ENCODE assay signal across 21 cellular contexts in the genomic region with DNA sequence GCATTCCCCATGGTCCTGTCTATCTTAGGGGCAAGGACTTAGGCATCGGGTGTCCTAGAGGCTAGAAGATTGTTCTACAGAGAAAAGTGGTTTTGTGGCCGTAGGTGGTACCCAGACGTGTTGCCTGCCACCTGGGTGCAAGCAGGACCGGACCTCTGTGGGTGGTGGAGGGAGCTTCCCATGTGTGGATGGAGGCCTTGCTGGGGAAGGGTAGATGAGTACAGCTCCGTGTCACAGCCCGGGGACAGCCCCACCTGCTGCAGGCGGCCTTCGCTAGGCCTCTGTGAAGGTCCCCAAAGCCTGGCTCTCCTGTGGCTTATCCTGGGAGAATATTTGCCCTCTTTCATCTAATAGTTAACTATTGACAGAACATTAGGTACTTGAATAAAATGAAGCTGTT. TPM values are rescaled to one million over a fixed set of nuclear protein-coding genes. Genes with fewer than 3 reads are reported as not detected.
DNase-seq lines count a peak whose midpoint lies in the region; ATAC-seq, FAIRE-seq and TF ChIP-seq lines count a peak whose summit lies in the region.
"Had no signal": no experiment of that assay in that cellular context is flagged by ENCODE, and none has a peak within 500 bp of the region (broad histone marks: within the 10 kb centered on the region; RNA-seq: fewer than 3 reads in every experiment).

No MANE protein-coding gene starts in this region.

- H4K91ac ChIP-seq in IMR-90 (ENCODE audit: insufficient read depth, low read depth, low read length): peak overlapping the region; percentile 33; the same call in 1 of the 2 replicates

- peak overlapping the region; percentile 45; the same call in 1 of the 2 replicates for H2BK20ac ChIP-seq in IMR-90 (ENCODE audit: low read depth, low read length)

- H3K9ac ChIP-seq in BLaER1 treated with 17β-estradiol and CSF1 and Interleukin-3, amounts not matched to agents 10 nM and 100 nM: peak overlapping the region in 2 of 11 experiments; percentile 13 to 31; a peak in 1 of 22 replicates
- H3K9ac ChIP-seq in IMR-90 (ENCODE audit: low read depth, low read length) (no peak overlapping the region), endothelial cell of umbilical vein (replicated peaks; ENCODE audit: extremely low read depth, insufficient read depth, low read length) (no peak overlapping the region)

- H3K4me1 Mint-ChIP-seq in osteocyte (ENCODE audit: unreplicated experiment): peaks cover 68% of the 10 kb centered on the region
- no peaks in the 10 kb centered on the region for H3K4me1 Mint-ChIP-seq in CD8-positive, alpha-beta memory T cell
- H3K4me1 Mint-ChIP-seq: IgD-negative memory B cell had no signal

- POLR2A ChIA-PET in IMR-90 (lab: Charles Lee; ENCODE audit: unreplicated experiment) (no interaction called here), endothelial cell of umbilical vein (lab: Charles Lee) (no interaction called here)
- POLR2A ChIA-PET in CD8-positive, alpha-beta memory T cell (lab: Charles Lee): no interaction called here

- DNase-seq in IMR-90 (no peak), endothelial cell of umbilical vein (ENCODE audit: low read depth, low spot score) (no peak), osteocyte (ENCODE audit: extremely low spot score, unreplicated experiment) (no peak), erythroblast (lab: John Stamatoyannopoulos, UW) (no peak), T1000 (lab: John Stamatoyannopoulos, UW) (no peak)
- no peak for DNase-seq in CD8-positive, alpha-beta memory T cell
- DNase-seq: Kasumi-1, MM.1S, NCI-H1092, NCI-H1436 treated with DMSO at 0.1 percent for 48 hours, NCI-H2029, NCI-H526, PC-9 had no signal

- H3K56ac ChIP-seq in IMR-90 (ENCODE audit: extremely low read depth, insufficient read depth, low read length): no peak overlapping the region; the same call in 1 of the 2 replicates

- no peaks in the 10 kb centered on the region for H3K27me3 ChIP-seq in BLaER1 treated with 17β-estradiol and CSF1 and Interleukin-3, amounts not matched to agents 10 nM and 100 nM
- H3K27me3 ChIP-seq in IMR-90 (ENCODE audit: control insufficient read depth, insufficient read depth, low read length): no peaks in the 10 kb centered on the region
- no peaks in the 10 kb centered on the region for H3K27me3 ChIP-seq in endothelial cell of umbilical vein (ENCODE audit: control insufficient read depth in 2 of 2, insufficient read depth in 2 of 2, low read length in 2 of 2)
- H3K27me3 ChIP-seq in CD8-positive, alpha-beta memory T cell (ENCODE audit: insufficient read depth, low read length, poor library complexity, severe bottlenecking): no peaks in the 10 kb centered on the region
- H3K27me3 ChIP-seq: SJCRH30 had no signal

- intact Hi-C loops in IMR-90 (cut with micrococcal nuclease) (no loop called here), endothelial cell of umbilical vein (cut with micrococcal nuclease) (no loop called here)

- CTCF ChIA-PET in IMR-90 (lab: Yijun Ruan, JAX) (interaction anchor here (0.6 to 0.7 kb wide), 2 partner anchors 28 to 162 kb away, joined by 3 read pairs; no protein-coding TSS in a partner anchor), endothelial cell of umbilical vein (lab: Charles Lee) (interaction anchor here (0.8 to 1.2 kb wide), 3 partner anchors 13 to 100 kb away, joined by 3 to 5 read pairs (median 3); no protein-coding TSS in a partner anchor)
- CTCF ChIA-PET in CD8-positive, alpha-beta memory T cell (lab: Charles Lee): no interaction called here

- no peak overlapping the region for H4K8ac ChIP-seq in IMR-90 (ENCODE audit: low read depth in 2 of 2, low read length in 2 of 2)

- H3K4me2 ChIP-seq in BLaER1 treated with 17β-estradiol and CSF1 and Interleukin-3, amounts not matched to agents 10 nM and 100 nM: peak overlapping the region; percentile 52 to 84 (median 76)
- H3K4me2 ChIP-seq in IMR-90 (ENCODE audit: low read depth, low read length) (no peak overlapping the region), endothelial cell of umbilical vein (ENCODE audit: insufficient read depth, low read length) (no peak overlapping the region)
- H3K4me2 ChIP-seq: PC-9 had no signal

- FAIRE-seq in endothelial cell of umbilical vein (lab: Jason Lieb, UNC): no peak
- FAIRE-seq: A549, D721Med, H54 had no signal

- peaks cover 5 to 61% (median 19%) of the 10 kb centered on the region in 11 experiments; a peak in 14 of 22 replicates for H4K20me1 ChIP-seq in BLaER1 treated with 17β-estradiol and CSF1 and Interleukin-3, amounts not matched to agents 10 nM and 100 nM
- H4K20me1 ChIP-seq in IMR-90 (ENCODE audit: insufficient read depth, low read length) (peaks cover 88% of the 10 kb centered on the region), endothelial cell of umbilical vein (replicated peaks; ENCODE audit: control insufficient read depth, extremely low read depth, insufficient read depth, low read length) (no peaks in the 10 kb centered on the region)

- H3K4me3 ChIP-seq in BLaER1 treated with 17β-estradiol and CSF1 and Interleukin-3, amounts not matched to agents 10 nM and 100 nM: no peak overlapping the region
- H3K4me3 ChIP-seq in IMR-90 (ENCODE audit: insufficient read depth, low read depth, low read length): no peak overlapping the region
- H3K4me3 ChIP-seq in endothelial cell of umbilical vein (replicated peaks in 1 of 3; ENCODE audit: insufficient read depth in 1 of 3, low read depth in 1 of 3, low read length in 3 of 3): no peak overlapping the region
- H3K4me3 ChIP-seq in CD8-positive, alpha-beta memory T cell (ENCODE audit: low read length): no peak overlapping the region
- H3K4me3 ChIP-seq: A549, PC-9, SJCRH30 had no signal

- H3K36me3 Mint-ChIP-seq in osteocyte (ENCODE audit: unreplicated experiment): peaks cover 16% of the 10 kb centered on the region
- peaks cover 0 to 19% (median 4%) of the 10 kb centered on the region in 3 donors for H3K36me3 Mint-ChIP-seq in CD8-positive, alpha-beta memory T cell

- TF ChIP-seq RAD21 in IMR-90 (IDR thresholded peaks at IDR 0.05; ENCODE audit: low read length): no peak

- H2AFZ ChIP-seq in IMR-90 (replicated peaks; ENCODE audit: low read length, poor library complexity): no peak overlapping the region
- no peak overlapping the region for H2AFZ ChIP-seq in endothelial cell of umbilical vein (ENCODE audit: low read depth, low read length)
- H2AFZ ChIP-seq: PC-9 had no signal

- peak overlapping the region; percentile 59; the same call in 1 of the 2 replicates for H3K23ac ChIP-seq in IMR-90 (ENCODE audit: low read depth, low read length)

- H3K79me2 ChIP-seq in endothelial cell of umbilical vein (ENCODE audit: control insufficient read depth, insufficient read depth, low read length): peaks cover 25% of the 10 kb centered on the region

- no peaks in the 10 kb centered on the region for H3K27me3 Mint-ChIP-seq in osteocyte (ENCODE audit: unreplicated experiment)
- H3K27me3 Mint-ChIP-seq in CD8-positive, alpha-beta memory T cell: peaks cover 2 to 18% of the 10 kb centered on the region in 2 donors

- H2BK120ac ChIP-seq in IMR-90 (ENCODE audit: low read depth, low read length): peak overlapping the region; percentile 44

- H3K9me3 ChIP-seq in BLaER1 treated with 17β-estradiol and CSF1 and Interleukin-3, amounts not matched to agents 10 nM and 100 nM (replicated peaks in 1 of 11): peaks cover 20 to 40% (median 35%) of the 10 kb centered on the region in 11 experiments
- H3K9me3 ChIP-seq in IMR-90 (ENCODE audit: control insufficient read depth, insufficient read depth, low read length) (peaks cover 3% of the 10 kb centered on the region), endothelial cell of umbilical vein (replicated peaks; ENCODE audit: control insufficient read depth, insufficient read depth, low read length) (no peaks in the 10 kb centered on the region)
- H3K9me3 ChIP-seq in CD8-positive, alpha-beta memory T cell (ENCODE audit: low read length): no peaks in the 10 kb centered on the region
- H3K9me3 ChIP-seq: A549, SJCRH30 had no signal

- H3K14ac ChIP-seq in IMR-90 (replicated peaks; ENCODE audit: low read depth, low read length): peak overlapping the region; percentile 66

- H2AK9ac ChIP-seq in IMR-90 (replicated peaks; ENCODE audit: low read depth, low read length, poor library complexity): no peak overlapping the region

- dilution Hi-C loops in IMR-90 (cut with HindIII; ENCODE audit: low sequenced_read_pairs, unreplicated experiment) (no loop called here), endothelial cell of umbilical vein (cut with MboI; ENCODE audit: extremely low pct_ligation_motif_present, low sequenced_read_pairs) (no loop called here)

- TF ChIP-seq CTCF in IMR-90 (conservative IDR thresholded peaks at IDR 0.05; ENCODE audit: low read depth, low read length) (no peak), endothelial cell of umbilical vein (IDR thresholded peaks at IDR 0.05; ENCODE audit: extremely low read depth in 1 of 2, insufficient read depth in 1 of 2, low read depth in 1 of 2, low read length in 2 of 2) (no peak), osteocyte (IDR thresholded peaks at IDR 0.05) (no peak)

- peak overlapping the region; percentile 82 for H3K27ac Mint-ChIP-seq in osteocyte (ENCODE audit: unreplicated experiment)
- H3K27ac Mint-ChIP-seq in CD8-positive, alpha-beta memory T cell: no peak overlapping the region

- H3K18ac ChIP-seq in IMR-90 (ENCODE audit: low read depth, low read length): 0 out of 2 replicates have a peak overlapping the region, but pooled peaks have one; percentile 23

- no peak for TF ChIP-seq POLR2A in IMR-90 (IDR thresholded peaks at IDR 0.05; ENCODE audit: low read depth, low read length)
- TF ChIP-seq POLR2A in endothelial cell of umbilical vein (IDR thresholded peaks at IDR 0.05; ENCODE audit: low read depth, low read length): no peak
- no peak for TF ChIP-seq POLR2A in erythroblast (IDR thresholded peaks at IDR 0.05; ENCODE audit: low read length)

- WGBS in IMR-90 (ENCODE audit: extremely low coverage in 2 of 2, insufficient read length in 1 of 2), 2 experiments: 80% methylated on average over 1 of the region's 8 CpGs; no CpG with 5 or more reads in 1 of the 2 experiments

- H3K9me3 Mint-ChIP-seq in osteocyte (ENCODE audit: unreplicated experiment): no peaks in the 10 kb centered on the region
- peaks cover 0 to 4% (median 0%) of the 10 kb centered on the region in 5 donors for H3K9me3 Mint-ChIP-seq in CD8-positive, alpha-beta memory T cell

- H3K4ac ChIP-seq in IMR-90 (ENCODE audit: low read depth, low read length): peak overlapping the region; percentile 82

- in situ Hi-C loops in IMR-90 (cut with MboI; ENCODE audit: low sequenced_read_pairs): no loop called here

- H2AK5ac ChIP-seq in IMR-90 (ENCODE audit: low read depth, low read length): peak overlapping the region; percentile 62

- peak overlapping the region in 4 of 11 experiments; percentile 9 to 23 (median 14); a peak in 2 of 22 replicates for H3K27ac ChIP-seq in BLaER1 treated with 17β-estradiol and CSF1 and Interleukin-3, amounts not matched to agents 10 nM and 100 nM
- H3K27ac ChIP-seq in IMR-90 (ENCODE audit: insufficient read depth, low read length) (peak overlapping the region; percentile 29; the same call in 1 of the 2 replicates), endothelial cell of umbilical vein (ENCODE audit: insufficient read depth, low read depth, low read length) (peak overlapping the region; percentile 45)
- H3K27ac ChIP-seq in CD8-positive, alpha-beta memory T cell (ENCODE audit: low read depth, low read length): no peak overlapping the region
- H3K27ac ChIP-seq: HL-60, PC-9, SJCRH30 had no signal

- peaks cover 55 to 95% of the 10 kb centered on the region in 2 experiments for H3K79me1 ChIP-seq in IMR-90 (ENCODE audit: low read depth in 1 of 2, low read length in 2 of 2)

- H2BK15ac ChIP-seq in IMR-90 (ENCODE audit: low read depth, low read length): no peak overlapping the region

- H3K4me3 Mint-ChIP-seq in osteocyte (ENCODE audit: unreplicated experiment): no peak overlapping the region
- no peak overlapping the region for H3K4me3 Mint-ChIP-seq in CD8-positive, alpha-beta memory T cell
- H3K4me3 Mint-ChIP-seq: IgD-negative memory B cell had no signal

- peaks cover 33 to 64% (median 39%) of the 10 kb centered on the region in 10 experiments for H3K4me1 ChIP-seq in BLaER1 treated with 17β-estradiol and CSF1 and Interleukin-3, amounts not matched to agents 10 nM and 100 nM
- H3K4me1 ChIP-seq in IMR-90 (ENCODE audit: control insufficient read depth, insufficient read depth, low read length) (peaks cover 16% of the 10 kb centered on the region), endothelial cell of umbilical vein (ENCODE audit: control insufficient read depth, extremely low read depth, insufficient read depth, low read length) (peaks cover 39% of the 10 kb centered on the region)
- no peaks in the 10 kb centered on the region for H3K4me1 ChIP-seq in CD8-positive, alpha-beta memory T cell (ENCODE audit: insufficient read depth, low read length)

- H2BK5ac ChIP-seq in IMR-90 (ENCODE audit: low read depth, low read length, poor library complexity, severe bottlenecking): peak overlapping the region; percentile 5

- BruUV-seq in IMR-90 (replicated peaks; lab: Mats Ljungman, UMichigan) (no TSS peak), endothelial cell of umbilical vein (replicated peaks; lab: Mats Ljungman, UMichigan) (no TSS peak)

- no peak overlapping the region for H4K5ac ChIP-seq in IMR-90 (ENCODE audit: low read depth, low read length)

- H3K9me1 ChIP-seq in IMR-90 (ENCODE audit: insufficient read depth, low read length) (peaks cover 31% of the 10 kb centered on the region), endothelial cell of umbilical vein (replicated peaks; ENCODE audit: control insufficient read depth, extremely low read depth, insufficient read depth, low read length) (no peaks in the 10 kb centered on the region)

- ATAC-seq in IMR-90 (ENCODE audit: low read depth): no peak
- no peak for ATAC-seq in HG02610 (IDR thresholded peaks at IDR 0.05; ENCODE audit: unreplicated experiment)
- ATAC-seq: A549 had no signal

- peaks cover 0 to 29% (median 12%) of the 10 kb centered on the region in 11 experiments; a peak in 12 of 22 replicates for H3K36me3 ChIP-seq in BLaER1 treated with 17β-estradiol and CSF1 and Interleukin-3, amounts not matched to agents 10 nM and 100 nM
- H3K36me3 ChIP-seq in IMR-90 (ENCODE audit: control insufficient read depth, insufficient read depth, low read length) (peaks cover 3% of the 10 kb centered on the region; the same call in 1 of the 2 replicates), endothelial cell of umbilical vein (ENCODE audit: control insufficient read depth in 2 of 2, extremely low read depth in 1 of 2, insufficient read depth in 2 of 2, low read length in 2 of 2) (peaks cover 0 to 3% of the 10 kb centered on the region in 2 experiments)
- H3K36me3 ChIP-seq in CD8-positive, alpha-beta memory T cell (ENCODE audit: insufficient read depth, low read length): no peaks in the 10 kb centered on the region
- H3K36me3 ChIP-seq: SJCRH30 had no signal

RNA-seq across cellular contexts. Expression of gene CTIF, which starts 25.3 kb away (rescaled TPM):
- 25.1 and 27.5 TPM in 2 replicates for total RNA-seq in IMR-90 (2012; rRNA removed)
- 57.0 and 58.4 TPM in 2 replicates for polyA plus RNA-seq in IMR-90 (2012; rRNA removed)
- polyA plus RNA-seq in IMR-90 (2012; cell fraction: cytosol; rRNA removed): 28.8 and 51.0 TPM in 2 replicates
- polyA plus RNA-seq in IMR-90 (2012; cell fraction: nucleus; rRNA removed; ENCODE audit: low replicate concordance): 139 and 218 TPM in 2 replicates
- total RNA-seq in endothelial cell of umbilical vein: 49.4 and 57.7 TPM in 2 replicates
- polyA plus RNA-seq in endothelial cell of umbilical vein: 20.9 and 24.1 TPM in 2 replicates
- polyA plus RNA-seq in endothelial cell of umbilical vein (2011; cell fraction: cytosol; rRNA removed): 13.1 and 19.0 TPM in 2 replicates
- 64.5 and 75.2 TPM in 2 replicates for polyA plus RNA-seq in endothelial cell of umbilical vein (2011; cell fraction: nucleus; rRNA removed)
- polyA plus RNA-seq in endothelial cell of umbilical vein (2012): 25.8 and 30.4 TPM in 2 replicates
- polyA minus RNA-seq in endothelial cell of umbilical vein: 43.4 and 54.5 TPM in 2 replicates
- 8.0 TPM for polyA minus RNA-seq in endothelial cell of umbilical vein (2011; cell fraction: cytosol; rRNA and poly(A)+ RNA removed)
- 61.2 and 104 TPM in 2 replicates for polyA minus RNA-seq in endothelial cell of umbilical vein (2011; cell fraction: nucleus; rRNA and poly(A)+ RNA removed)
- 169 and 172 TPM in 2 replicates for total RNA-seq in osteocyte
- total RNA-seq in CD8-positive, alpha-beta memory T cell: 1 to 10 TPM; 4.2 to 4.8 TPM
- polyA plus RNA-seq in CD8-positive, alpha-beta memory T cell: 0.89 TPM
- polyA plus RNA-seq: IgD-negative memory B cell had no signal

Comparison
In these comparisons a context has a peak if more than half of its experiments do, and no peak if none do; other contexts are left out.
1. H3K4me2 ChIP-seq: peak in BLaER1 treated with 17β-estradiol and CSF1 and Interleukin-3, amounts not matched to agents 10 nM and 100 nM (11 of 11); none in IMR-90 (single experiment) and endothelial cell of umbilical vein (single experiment).